16 cellular contexts compared by ENCODE assay signal in genomic region chr4:14336656-14337055, GRCh38.
"Had no signal": no experiment of that assay in that cellular context is flagged by ENCODE, and none has a peak within 500 bp of the region (broad histone marks: within the 10 kb centered on the region; RNA-seq: fewer than 3 reads in every experiment).

No MANE protein-coding gene starts in this region.

- H3K27me3 Mint-ChIP-seq: activated naive CD4-positive, alpha-beta T cell treated with anti-CD3 and anti-CD28 coated beads, Interleukin-2, amount 10 ng/mL, durations not matched to agents 7 days and 5 days had no signal

- H3K4me1 Mint-ChIP-seq: activated naive CD4-positive, alpha-beta T cell treated with anti-CD3 and anti-CD28 coated beads, Interleukin-2, amount 10 ng/mL, durations not matched to agents 7 days and 5 days; nephron progenitor cell had no signal

- H3K4me1 ChIP-seq: ascending aorta, prostate gland, transverse colon had no signal

- H3K4me3 Mint-ChIP-seq: activated naive CD4-positive, alpha-beta T cell treated with anti-CD3 and anti-CD28 coated beads, Interleukin-2, amount 10 ng/mL, durations not matched to agents 7 days and 5 days; endodermal cell; nephron progenitor cell had no signal

- H3K36me3 ChIP-seq: ascending aorta, cardiac muscle cell, prostate gland, transverse colon had no signal

- H3K4me3 ChIP-seq: ascending aorta, cardiac muscle cell, dorsolateral prefrontal cortex, prostate gland, transverse colon had no signal

- DNase-seq: activated CD4-positive, alpha-beta T cell treated with anti-CD3 and anti-CD28 coated beads for 1 hour; activated CD4-positive, alpha-beta T cell treated with anti-CD3 and anti-CD28 coated beads, Interleukin-2, amount 50 U/mL, for 4 hours; activated naive CD4-positive, alpha-beta T cell treated with anti-CD3 and anti-CD28 coated beads, Interleukin-2, amount 10 ng/mL, durations not matched to agents 7 days and 5 days; activated T-cell treated with anti-CD3 and anti-CD28 coated beads for 4 hours; dorsolateral prefrontal cortex; endodermal cell; hippocampal formation; nephron progenitor cell; occipital lobe; stimulated activated naive CD8-positive, alpha-beta T cell treated with anti-CD3 and anti-CD28 coated beads, Interleukin-15, Interleukin-2, amounts not matched to agents 100 U/mL and 50 U/mL, for 24 hours; transverse colon had no signal

- ATAC-seq: sciatic nerve; stimulated activated naive CD8-positive, alpha-beta T cell treated with anti-CD3 and anti-CD28 coated beads, Interleukin-15, Interleukin-2, amounts not matched to agents 100 U/mL and 50 U/mL, for 24 hours had no signal

- H3K27ac ChIP-seq: ascending aorta, cardiac muscle cell, dorsolateral prefrontal cortex, prostate gland, transverse colon, VCaP had no signal

- H3K27me3 ChIP-seq: ascending aorta, cardiac muscle cell, dorsolateral prefrontal cortex, transverse colon had no signal

- H3K36me3 Mint-ChIP-seq: activated naive CD4-positive, alpha-beta T cell treated with anti-CD3 and anti-CD28 coated beads, Interleukin-2, amount 10 ng/mL, durations not matched to agents 7 days and 5 days had no signal

- H3K9me3 ChIP-seq: ascending aorta, prostate gland had no signal

- H3K27ac Mint-ChIP-seq: activated naive CD4-positive, alpha-beta T cell treated with anti-CD3 and anti-CD28 coated beads, Interleukin-2, amount 10 ng/mL, durations not matched to agents 7 days and 5 days; endodermal cell; nephron progenitor cell had no signal

- H3K9me3 Mint-ChIP-seq: endodermal cell, nephron progenitor cell had no signal
